In genomic region chr7:98879989-98880337, GRCh38 we compare ENCODE assay signal across 9 cellular contexts. TPM values are rescaled to one million over a fixed set of nuclear protein-coding genes. Genes with fewer than 3 reads are reported as not detected.
DNase-seq lines count a peak whose midpoint lies in the region; ATAC-seq, FAIRE-seq and TF ChIP-seq lines count a peak whose summit lies in the region.
"Had no signal": no experiment of that assay in that cellular context is flagged by ENCODE, and none has a peak within 500 bp of the region (broad histone marks: within the 10 kb centered on the region; RNA-seq: fewer than 3 reads in every experiment).

No MANE protein-coding gene starts in this region.

- H3K9me3 Mint-ChIP-seq in activated CD8-positive, alpha-beta memory T cell treated with anti-CD3 and anti-CD28 coated beads, Interleukin-2, amount 10 ng/mL, durations not matched to agents 7 days and 5 days (ENCODE audit: low read depth) = no peaks in the 10 kb centered on the region
- H3K9me3 Mint-ChIP-seq in activated T-helper 2 cell treated with anti-CD3 and anti-CD28 coated beads, Interferon-gamma antibody, Interleukin-2, Interleukin-4, amounts not matched to agents 10 μg/mL and 5 μg/mL and 100 μg/mL, durations not matched to agents 14 hours and 24 hours and 36 hours = no peaks in the 10 kb centered on the region

- H3K36me3 ChIP-seq in keratinocyte (ENCODE audit: control insufficient read depth in 2 of 2, extremely low read depth in 1 of 2, insufficient read depth in 2 of 2, low read length in 2 of 2) (peaks cover 13 to 16% of the 10 kb centered on the region in 2 experiments), stomach (peaks cover 22 to 45% (median 42%) of the 10 kb centered on the region in 4 donors)

- no peak for DNase-seq in activated CD8-positive, alpha-beta memory T cell treated with anti-CD3 and anti-CD28 coated beads, Interleukin-2, amount 10 ng/mL, durations not matched to agents 7 days and 5 days
- no peak for DNase-seq in activated CD8-positive, alpha-beta memory T cell treated with anti-CD3 and anti-CD28 coated beads for 24 hours
- DNase-seq in activated T-helper 2 cell treated with anti-CD3 and anti-CD28 coated beads, Interferon-gamma antibody, Interleukin-2, Interleukin-4, amounts not matched to agents 10 μg/mL and 5 μg/mL and 100 μg/mL, durations not matched to agents 14 hours and 24 hours and 36 hours (ENCODE audit: low spot score) = no peak
- DNase-seq in keratinocyte (ENCODE audit: low read depth, low spot score) (no peak), stomach (no peak), nucleus accumbens (lab: John Stamatoyannopoulos, UW) (no peak), medulla oblongata (ENCODE audit: extremely low spot score) (no peak)

- H3K4me1 ChIP-seq in keratinocyte (ENCODE audit: control insufficient read depth, extremely low read depth, insufficient read depth, low read length) (peaks cover 18% of the 10 kb centered on the region), stomach (peaks cover 13 to 32% (median 27%) of the 10 kb centered on the region in 4 donors)

- H4K20me1 ChIP-seq in keratinocyte (ENCODE audit: control insufficient read depth, extremely low read depth, insufficient read depth, low read length) = peaks cover 6% of the 10 kb centered on the region

- H3K27me3 ChIP-seq in keratinocyte (ENCODE audit: control insufficient read depth, extremely low read depth, insufficient read depth, low read length) (no peaks in the 10 kb centered on the region), stomach (no peaks in the 10 kb centered on the region)

- peaks cover 22% of the 10 kb centered on the region for H3K4me1 Mint-ChIP-seq in activated CD8-positive, alpha-beta memory T cell treated with anti-CD3 and anti-CD28 coated beads, Interleukin-2, amount 10 ng/mL, durations not matched to agents 7 days and 5 days
- H3K4me1 Mint-ChIP-seq in activated T-helper 2 cell treated with anti-CD3 and anti-CD28 coated beads, Interferon-gamma antibody, Interleukin-2, Interleukin-4, amounts not matched to agents 10 μg/mL and 5 μg/mL and 100 μg/mL, durations not matched to agents 14 hours and 24 hours and 36 hours (ENCODE audit: low read depth) = peaks cover 11% of the 10 kb centered on the region

- H3K27ac Mint-ChIP-seq in activated CD8-positive, alpha-beta memory T cell treated with anti-CD3 and anti-CD28 coated beads, Interleukin-2, amount 10 ng/mL, durations not matched to agents 7 days and 5 days = peak overlapping the region; percentile 95
- peak overlapping the region; percentile 85 for H3K27ac Mint-ChIP-seq in activated T-helper 2 cell treated with anti-CD3 and anti-CD28 coated beads, Interferon-gamma antibody, Interleukin-2, Interleukin-4, amounts not matched to agents 10 μg/mL and 5 μg/mL and 100 μg/mL, durations not matched to agents 14 hours and 24 hours and 36 hours

- H3K4me3 ChIP-seq in keratinocyte (ENCODE audit: control insufficient read depth in 2 of 3, extremely low read depth in 1 of 3, insufficient read depth in 2 of 3, low read depth in 1 of 3, low read length in 3 of 3) (peak overlapping the region; percentile 82 to 99 (median 90)), stomach (peak overlapping the region; percentile 90 to 100 (median 94))

- H3K9me3 ChIP-seq in keratinocyte (ENCODE audit: control insufficient read depth, low read depth, low read length) (no peaks in the 10 kb centered on the region), stomach (no peaks in the 10 kb centered on the region)

- no peak overlapping the region for H2AFZ ChIP-seq in keratinocyte (ENCODE audit: control insufficient read depth, low read length)

- TF ChIP-seq POLR2A in stomach (IDR thresholded peaks at IDR 0.05) = no peak

- H3K9ac ChIP-seq in keratinocyte (ENCODE audit: control insufficient read depth, extremely low read depth, insufficient read depth, low read length) = peak overlapping the region; percentile 94

- FAIRE-seq in keratinocyte (lab: Jason Lieb, UNC) = no peak

- no peak for ATAC-seq in activated CD8-positive, alpha-beta memory T cell treated with anti-CD3 and anti-CD28 coated beads, Interleukin-2, amount 10 ng/mL, durations not matched to agents 7 days and 5 days
- no peak for ATAC-seq in GM19455 (IDR thresholded peaks at IDR 0.05; ENCODE audit: unreplicated experiment)

- 48 to 64% (median 57%) methylated on average over 9 of the region's 9 CpGs for WGBS in stomach, 5 donors

- TF ChIP-seq CTCF in keratinocyte (optimal IDR thresholded peaks at IDR 0.05 in 1 of 3, IDR thresholded peaks at IDR 0.05 in 1 of 3, conservative IDR thresholded peaks at IDR 0.05 in 1 of 3; ENCODE audit: extremely low read depth in 1 of 3, insufficient read depth in 2 of 3, low read length in 3 of 3) = no peak
- TF ChIP-seq CTCF in stomach (IDR thresholded peaks at IDR 0.05) = no peak

- dilution Hi-C loops in keratinocyte (cut with MboI; ENCODE audit: extremely low pct_ligation_motif_present, low sequenced_read_pairs) = no loop called here

- CTCF ChIA-PET in activated CD8-positive, alpha-beta memory T cell treated with anti-CD3 and anti-CD28 coated beads, Interleukin-2, amount 10 ng/mL, durations not matched to agents 7 days and 5 days (lab: Charles Lee) = interaction anchor here (0.6 to 1.7 kb wide), 10 partner anchors 8 to 629 kb away, joined by 3 to 9 read pairs (median 4); partner anchors contain the start of gene TMEM130

- H3K4me3 Mint-ChIP-seq in activated CD8-positive, alpha-beta memory T cell treated with anti-CD3 and anti-CD28 coated beads, Interleukin-2, amount 10 ng/mL, durations not matched to agents 7 days and 5 days = peak overlapping the region; percentile 88
- peak overlapping the region; percentile 91 for H3K4me3 Mint-ChIP-seq in activated T-helper 2 cell treated with anti-CD3 and anti-CD28 coated beads, Interferon-gamma antibody, Interleukin-2, Interleukin-4, amounts not matched to agents 10 μg/mL and 5 μg/mL and 100 μg/mL, durations not matched to agents 14 hours and 24 hours and 36 hours (ENCODE audit: low read depth)

- H3K79me2 ChIP-seq in keratinocyte (ENCODE audit: control insufficient read depth, insufficient read depth, low read length) = peaks cover 34% of the 10 kb centered on the region

- no peak for TF ChIP-seq EP300 in stomach (IDR thresholded peaks at IDR 0.05)

- peak overlapping the region; percentile 96 for H3K4me2 ChIP-seq in keratinocyte (ENCODE audit: control insufficient read depth, extremely low read depth, insufficient read depth, low read depth, low read length)

- peaks cover 3% of the 10 kb centered on the region for H3K27me3 Mint-ChIP-seq in activated CD8-positive, alpha-beta memory T cell treated with anti-CD3 and anti-CD28 coated beads, Interleukin-2, amount 10 ng/mL, durations not matched to agents 7 days and 5 days
- peaks cover 3% of the 10 kb centered on the region for H3K27me3 Mint-ChIP-seq in activated T-helper 2 cell treated with anti-CD3 and anti-CD28 coated beads, Interferon-gamma antibody, Interleukin-2, Interleukin-4, amounts not matched to agents 10 μg/mL and 5 μg/mL and 100 μg/mL, durations not matched to agents 14 hours and 24 hours and 36 hours (ENCODE audit: low read depth)

- no peak overlapping the region for H3K27ac ChIP-seq in keratinocyte (ENCODE audit: control insufficient read depth, insufficient read depth, low read length)
- peak overlapping the region in 3 of 5 donors; percentile 91 to 96 (median 95) for H3K27ac ChIP-seq in stomach

- peaks cover 13% of the 10 kb centered on the region for H3K36me3 Mint-ChIP-seq in activated CD8-positive, alpha-beta memory T cell treated with anti-CD3 and anti-CD28 coated beads, Interleukin-2, amount 10 ng/mL, durations not matched to agents 7 days and 5 days
- H3K36me3 Mint-ChIP-seq in activated T-helper 2 cell treated with anti-CD3 and anti-CD28 coated beads, Interferon-gamma antibody, Interleukin-2, Interleukin-4, amounts not matched to agents 10 μg/mL and 5 μg/mL and 100 μg/mL, durations not matched to agents 14 hours and 24 hours and 36 hours (ENCODE audit: low read depth) = peaks cover 37% of the 10 kb centered on the region

- H3K9me1 ChIP-seq in keratinocyte (ENCODE audit: control insufficient read depth, extremely low read depth, insufficient read depth, low read length) = no peaks in the 10 kb centered on the region

- intact Hi-C loops in activated T-helper 2 cell treated with anti-CD3 and anti-CD28 coated beads, Interferon-gamma antibody, Interleukin-2, Interleukin-4, amounts not matched to agents 10 μg/mL and 5 μg/mL and 100 μg/mL, durations not matched to agents 14 hours and 24 hours and 36 hours (cut with micrococcal nuclease) = no loop called here
- intact Hi-C loops in stomach (cut with DNase I; ENCODE audit: low total_unique reads) = no loop called here

RNA-seq across cellular contexts. Expression of gene TRRAP, which starts 1.6 kb away (rescaled TPM):
- 10 to 100 TPM; 56.2 to 56.8 TPM for total RNA-seq in activated CD8-positive, alpha-beta memory T cell treated with anti-CD3 and anti-CD28 coated beads, Interleukin-2, amount 10 ng/mL, durations not matched to agents 7 days and 5 days
- 58.6 and 59.1 TPM in 2 replicates for total RNA-seq in activated T-helper 2 cell treated with anti-CD3 and anti-CD28 coated beads, Interferon-gamma antibody, Interleukin-2, Interleukin-4, amounts not matched to agents 10 μg/mL and 5 μg/mL and 100 μg/mL, durations not matched to agents 14 hours and 24 hours and 36 hours
- polyA plus RNA-seq in keratinocyte = 4.0 to 12.4 TPM (median 6.1 TPM) in 3 replicates
- 7.7 TPM for polyA plus RNA-seq in keratinocyte (2011; ENCODE audit: low read depth)
- 6.2 and 6.4 TPM in 2 replicates for polyA plus RNA-seq in keratinocyte (2011; cell fraction: cytosol; rRNA removed)
- 27.0 and 29.7 TPM in 2 replicates for polyA plus RNA-seq in keratinocyte (2011; cell fraction: nucleus; rRNA removed)
- polyA plus RNA-seq in keratinocyte (2012; ENCODE audit: low replicate concordance) = 6.8 and 12.4 TPM in 2 replicates
- 17.6 to 57.0 TPM (median 28.1 TPM) in 3 replicates for polyA minus RNA-seq in keratinocyte
- 13.0 TPM for polyA minus RNA-seq in keratinocyte (2011; cell fraction: cytosol; rRNA and poly(A)+ RNA removed)
- 45.5 and 66.8 TPM in 2 replicates for polyA minus RNA-seq in keratinocyte (2011; cell fraction: nucleus; rRNA and poly(A)+ RNA removed)
- 10 to 100 TPM in 4 of 5 donors, 1 to 10 TPM in 1; 9.9 to 38.0 (median 23.5) TPM for total RNA-seq in stomach
- polyA plus RNA-seq in stomach = 1 to 10 TPM; 4.3 to 6.0 (median 4.7) TPM

RNA-seq across cellular contexts. Expression of gene TMEM130, which starts 10.1 kb away (rescaled TPM):
- not detected for total RNA-seq in activated CD8-positive, alpha-beta memory T cell treated with anti-CD3 and anti-CD28 coated beads, Interleukin-2, amount 10 ng/mL, durations not matched to agents 7 days and 5 days
- 0.30 TPM in 1 of 2 replicates, not detected in the other for total RNA-seq in activated T-helper 2 cell treated with anti-CD3 and anti-CD28 coated beads, Interferon-gamma antibody, Interleukin-2, Interleukin-4, amounts not matched to agents 10 μg/mL and 5 μg/mL and 100 μg/mL, durations not matched to agents 14 hours and 24 hours and 36 hours
- polyA plus RNA-seq in keratinocyte (not detected in 3 replicates), stomach (under 1 TPM in 2 of 3 donors, not detected in 1; 0.37 to 0.63 TPM)
- not detected for polyA plus RNA-seq in keratinocyte (2011; ENCODE audit: low read depth)
- not detected in 2 replicates for polyA plus RNA-seq in keratinocyte (2011; cell fraction: cytosol; rRNA removed)
- not detected in 2 replicates for polyA plus RNA-seq in keratinocyte (2011; cell fraction: nucleus; rRNA removed)
- not detected in 2 replicates for polyA plus RNA-seq in keratinocyte (2012; ENCODE audit: low replicate concordance)
- polyA minus RNA-seq in keratinocyte = not detected in 3 replicates
- not detected for polyA minus RNA-seq in keratinocyte (2011; cell fraction: cytosol; rRNA and poly(A)+ RNA removed)
- not detected in 2 replicates for polyA minus RNA-seq in keratinocyte (2011; cell fraction: nucleus; rRNA and poly(A)+ RNA removed)
- total RNA-seq in stomach = 1 to 10 TPM in 2 of 5 donors, under 1 TPM in 1, not detected in 2; 0.29 to 4.1 (median 1.8) TPM
- total RNA-seq: SK-MEL-5 had no signal
